10 cellular contexts compared by ENCODE assay signal in genomic region chr2:144350151-144350802, GRCh38.
DNase-seq lines count a peak whose midpoint lies in the region; ATAC-seq and TF ChIP-seq lines count a peak whose summit lies in the region.
"Had no signal": no experiment of that assay in that cellular context is flagged by ENCODE, and none has a peak within 500 bp of the region (broad histone marks: within the 10 kb centered on the region; RNA-seq: fewer than 3 reads in every experiment).

No MANE protein-coding gene starts in this region.

- no peak for ATAC-seq in GM21529 (IDR thresholded peaks at IDR 0.05; ENCODE audit: unreplicated experiment)
- ATAC-seq: effector memory CD8-positive, alpha-beta T cell had no signal

- H3K14ac ChIP-seq in H9 (ENCODE audit: insufficient read depth, low read length), result no peak overlapping the region

- TF ChIP-seq POLR2A in esophagus muscularis mucosa (IDR thresholded peaks at IDR 0.05; ENCODE audit: low read depth), result no peak

- no peaks in the 10 kb centered on the region for H3K79me2 ChIP-seq in H9 (ENCODE audit: insufficient read depth, low read length)
- no peaks in the 10 kb centered on the region for H3K79me2 ChIP-seq in OCI-LY7 (ENCODE audit: insufficient read depth, low read depth, low read length)

- H3K4me1 Mint-ChIP-seq in H9, result peaks cover 49 to 52% of the 10 kb centered on the region in 2 experiments
- peaks cover 15% of the 10 kb centered on the region for H3K4me1 Mint-ChIP-seq in progenitor cell of endocrine pancreas (ENCODE audit: low read depth)

- H3K36me3 Mint-ChIP-seq in H9 (ENCODE audit: insufficient read depth in 1 of 3, low read depth in 3 of 3) (no peaks in the 10 kb centered on the region), progenitor cell of endocrine pancreas (ENCODE audit: insufficient read depth) (no peaks in the 10 kb centered on the region)

- H3K36me3 ChIP-seq in OCI-LY7 (ENCODE audit: insufficient read depth, low read length) (no peaks in the 10 kb centered on the region), esophagus muscularis mucosa (no peaks in the 10 kb centered on the region)

- H3K27ac Mint-ChIP-seq in H9 (peak overlapping the region in 2 of 3 experiments; percentile 6 to 12; a peak in 2 of 7 replicates), progenitor cell of endocrine pancreas (peak overlapping the region; percentile 25)
- H3K27ac Mint-ChIP-seq: effector memory CD8-positive, alpha-beta T cell had no signal

- H3K27ac ChIP-seq in H9 (ENCODE audit: insufficient read length, low read depth, low read length), result no peak overlapping the region
- H3K27ac ChIP-seq in OCI-LY7 (ENCODE audit: low read depth, low read length, poor library complexity, severe bottlenecking), result no peak overlapping the region
- H3K27ac ChIP-seq in esophagus muscularis mucosa (replicated peaks in 1 of 4), result peak overlapping the region in 1 of 4 donors; percentile 2

- no peaks in the 10 kb centered on the region for H3K23me2 ChIP-seq in H9 (ENCODE audit: insufficient read length, low read depth, low read length, poor library complexity, severe bottlenecking)

- H3K9ac ChIP-seq in H9 (ENCODE audit: extremely low read depth, insufficient read length, low read length), result no peak overlapping the region

- intact Hi-C loops in OCI-LY7 (cut with micrococcal nuclease; ENCODE audit: unreplicated experiment) (no loop called here), esophagus muscularis mucosa (cut with DNase I) (no loop called here)

- DNase-seq in H9 (peak; percentile 62), OCI-LY7 (ENCODE audit: low spot score) (no peak), fibroblast of mammary gland (ENCODE audit: low read depth) (peak; percentile 76), progenitor cell of endocrine pancreas (ENCODE audit: low spot score, unreplicated experiment) (no peak), HCEC 1CT (no peak), esophagus muscularis mucosa (ENCODE audit: extremely low spot score) (no peak)
- DNase-seq: DMS79 treated with DMSO at 0.1 percent for 48 hours; effector memory CD8-positive, alpha-beta T cell; NCI-H226 had no signal

- peaks cover 1% of the 10 kb centered on the region; the same call in 1 of the 2 replicates for H3K27me3 Mint-ChIP-seq in H9 (ENCODE audit: low read depth)
- H3K27me3 Mint-ChIP-seq in progenitor cell of endocrine pancreas, result peaks cover 12% of the 10 kb centered on the region
- H3K27me3 Mint-ChIP-seq: effector memory CD8-positive, alpha-beta T cell had no signal

- TF ChIP-seq EP300 in esophagus muscularis mucosa (IDR thresholded peaks at IDR 0.05), result no peak

- no peak overlapping the region for H4K5ac ChIP-seq in H9 (ENCODE audit: insufficient read length, low read depth, low read length)

- POLR2A ChIA-PET in OCI-LY7 (lab: Charles Lee), result interaction anchor here (0.6 to 0.7 kb wide), 3 partner anchors 14 to 382 kb away, joined by 3 read pairs; no protein-coding TSS in a partner anchor

- peaks cover 8% of the 10 kb centered on the region; the same call in 1 of the 2 replicates for H3K4me1 ChIP-seq in H9 (ENCODE audit: insufficient read depth, low read length)
- H3K4me1 ChIP-seq in OCI-LY7 (ENCODE audit: insufficient read depth, low read length, poor library complexity, severe bottlenecking), result no peaks in the 10 kb centered on the region
- peaks cover 0 to 9% (median 9%) of the 10 kb centered on the region in 4 donors for H3K4me1 ChIP-seq in esophagus muscularis mucosa

- no peak overlapping the region for H3K18ac ChIP-seq in H9 (ENCODE audit: insufficient read length, low read depth, low read length)

- H3K56ac ChIP-seq in H9 (ENCODE audit: insufficient read length, low read depth, low read length), result no peak overlapping the region

- no peak overlapping the region for H2BK20ac ChIP-seq in H9 (ENCODE audit: low read depth, low read length, poor library complexity, severe bottlenecking)

- H2BK12ac ChIP-seq in H9 (ENCODE audit: insufficient read length, low read depth, low read length), result peak overlapping the region; percentile 72

- no peak overlapping the region for H2AK5ac ChIP-seq in H9 (ENCODE audit: insufficient read length, low read length)

- H4K20me1 ChIP-seq in H9 (ENCODE audit: control insufficient read depth, insufficient read depth, insufficient read length), result no peaks in the 10 kb centered on the region
- no peaks in the 10 kb centered on the region for H4K20me1 ChIP-seq in OCI-LY7 (ENCODE audit: insufficient read depth, low read length)

- H4K91ac ChIP-seq in H9 (ENCODE audit: insufficient read length, low read depth, low read length), result no peak overlapping the region

- H3K4me3 Mint-ChIP-seq in H9 (no peak overlapping the region; a peak in 1 of 5 replicates), progenitor cell of endocrine pancreas (ENCODE audit: low read depth) (no peak overlapping the region)
- H3K4me3 Mint-ChIP-seq: effector memory CD8-positive, alpha-beta T cell had no signal

- CTCF ChIA-PET in OCI-LY7 (lab: Charles Lee; ENCODE audit: unreplicated experiment), result interaction anchor here (0.7 kb wide), 1 partner anchor 193 kb away, joined by 8 read pairs; no protein-coding TSS in a partner anchor

- H3T11ph ChIP-seq in H9 (ENCODE audit: low read length), result no peak overlapping the region

- H3K4me2 ChIP-seq in H9 (ENCODE audit: insufficient read depth, insufficient read length, low read length) (no peak overlapping the region), OCI-LY7 (ENCODE audit: low read length) (no peak overlapping the region)

- no peaks in the 10 kb centered on the region for H3K27me3 ChIP-seq in H9 (ENCODE audit: insufficient read depth, low read length)
- H3K27me3 ChIP-seq in esophagus muscularis mucosa, result no peaks in the 10 kb centered on the region

- BruUV-seq in OCI-LY7 (replicated peaks; lab: Mats Ljungman, UMichigan), result no TSS peak

- TF ChIP-seq CTCF in H9 (conservative IDR thresholded peaks at IDR 0.05) (no peak), OCI-LY7 (conservative IDR thresholded peaks at IDR 0.05; ENCODE audit: low read length) (no peak), fibroblast of mammary gland (conservative IDR thresholded peaks at IDR 0.05; ENCODE audit: control insufficient read depth, insufficient read depth, low read depth, low read length) (no peak), progenitor cell of endocrine pancreas (IDR thresholded peaks at IDR 0.05; ENCODE audit: unreplicated experiment) (no peak), esophagus muscularis mucosa (IDR thresholded peaks at IDR 0.05) (no peak)

- H2BK120ac ChIP-seq in H9 (ENCODE audit: low read depth, low read length, poor library complexity, severe bottlenecking), result no peak overlapping the region

- H2BK5ac ChIP-seq in H9 (ENCODE audit: insufficient read length, low read length), result no peak overlapping the region

- H3K9me3 Mint-ChIP-seq in H9 (no peaks in the 10 kb centered on the region), progenitor cell of endocrine pancreas (ENCODE audit: low read depth) (no peaks in the 10 kb centered on the region)
- H3K9me3 Mint-ChIP-seq: effector memory CD8-positive, alpha-beta T cell had no signal

- no CpG with 5 or more reads among the region's 7 CpGs for WGBS in H9 (ENCODE audit: extremely low coverage, insufficient read length, low lambda C conversion rate)
- WGBS in esophagus muscularis mucosa, result 74% methylated on average over 7 of the region's 7 CpGs

- H2AFZ ChIP-seq in H9 (ENCODE audit: low read length), result no peak overlapping the region
- 0 out of 2 replicates have a peak overlapping the region, but pooled peaks have one; percentile 27 for H2AFZ ChIP-seq in OCI-LY7 (ENCODE audit: low read length)

- H3K79me1 ChIP-seq in H9 (ENCODE audit: insufficient read depth, low read depth, low read length, poor library complexity, severe bottlenecking), result no peaks in the 10 kb centered on the region

- H3K9me2 ChIP-seq in OCI-LY7 (ENCODE audit: insufficient read depth, low read length), result no peaks in the 10 kb centered on the region

- H3K23ac ChIP-seq in H9 (ENCODE audit: insufficient read length, low read depth, low read length), result no peak overlapping the region

- H2BK15ac ChIP-seq in H9 (ENCODE audit: low read depth, low read length), result no peak overlapping the region

- H3K9me3 ChIP-seq in H9 (ENCODE audit: control insufficient read depth, low read depth, low read length) (no peaks in the 10 kb centered on the region), OCI-LY7 (ENCODE audit: low read length) (no peaks in the 10 kb centered on the region), esophagus muscularis mucosa (no peaks in the 10 kb centered on the region)

- no peak overlapping the region for H3K4ac ChIP-seq in H9 (ENCODE audit: low read depth, low read length)

- H3K4me3 ChIP-seq in OCI-LY7 (ENCODE audit: low read depth, low read length, poor library complexity, severe bottlenecking) (no peak overlapping the region), fibroblast of mammary gland (ENCODE audit: control insufficient read depth, low read depth, low read length) (no peak overlapping the region), esophagus muscularis mucosa (no peak overlapping the region)

- no peak overlapping the region for H4K8ac ChIP-seq in H9 (replicated peaks; ENCODE audit: insufficient read length, low read depth, low read length)

Comparison
In these comparisons a context has a peak if more than half of its experiments do, and no peak if none do; other contexts are left out.
1. DNase-seq: peak in H9 (single experiment) and fibroblast of mammary gland (single experiment); none in OCI-LY7 (single experiment), progenitor cell of endocrine pancreas (single experiment), HCEC 1CT (single experiment) and esophagus muscularis mucosa (single experiment).